Comparison of ENCODE assay signal across 21 cellular contexts in the genomic region with DNA sequence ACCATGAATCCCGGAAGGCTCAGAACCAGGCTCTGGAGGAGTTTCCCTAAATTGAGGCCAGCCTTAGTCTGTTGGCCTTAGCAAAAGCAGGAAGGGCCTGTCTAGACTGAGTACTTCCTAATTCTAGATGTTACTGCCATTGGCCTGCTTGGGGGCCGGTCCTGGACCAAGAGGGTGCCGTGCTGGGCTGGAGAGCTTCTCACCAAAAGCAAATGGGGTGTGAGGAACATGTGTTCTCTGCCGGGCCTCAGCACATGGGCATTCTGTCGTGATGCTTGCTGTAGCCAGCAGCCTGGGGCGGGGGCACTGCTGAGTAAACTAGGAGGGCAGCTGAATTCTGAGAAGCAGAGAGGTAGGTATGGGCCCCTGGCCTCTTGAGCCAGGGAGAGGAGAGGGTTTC. TPM values are rescaled to one million over a fixed set of nuclear protein-coding genes. Genes with fewer than 3 reads are reported as not detected.
DNase-seq lines count a peak whose midpoint lies in the region; ATAC-seq and TF ChIP-seq lines count a peak whose summit lies in the region.
"Had no signal": no experiment of that assay in that cellular context is flagged by ENCODE, and none has a peak within 500 bp of the region (broad histone marks: within the 10 kb centered on the region; RNA-seq: fewer than 3 reads in every experiment).

No MANE protein-coding gene starts in this region.

- no peaks in the 10 kb centered on the region for H3K79me2 ChIP-seq in mesendoderm (ENCODE audit: control insufficient read depth, insufficient read depth, low read length)

- no peak overlapping the region for H3K4me3 Mint-ChIP-seq in activated CD4-positive, alpha-beta T cell treated with anti-CD3 and anti-CD28 coated beads, Interleukin-2, amount 10 ng/mL, durations not matched to agents 24 days and 14 days
- H3K4me3 Mint-ChIP-seq: CD8-positive, alpha-beta T cell; stimulated activated naive CD8-positive, alpha-beta T cell treated with anti-CD3 and anti-CD28 coated beads, Interleukin-15, Interleukin-2, amounts not matched to agents 100 ng/mL and 50 ng/mL, for 24 hours had no signal

- H2AK5ac ChIP-seq in mesendoderm (ENCODE audit: low read length) = no peak overlapping the region

- no peak overlapping the region for H3K4me2 ChIP-seq in mesendoderm (ENCODE audit: low read length)
- H3K4me2 ChIP-seq: PC-9 had no signal

- H3K27ac ChIP-seq in HEK293 (ENCODE audit: extremely low read depth, low read depth, low read length) = no peak overlapping the region
- no peak overlapping the region for H3K27ac ChIP-seq in WERI-Rb-1
- H3K27ac ChIP-seq in mesendoderm (ENCODE audit: low read depth, low read length) = no peak overlapping the region
- H3K27ac ChIP-seq: neutrophil, PC-9, uterus had no signal

- H3K36me3 ChIP-seq in HEK293 (ENCODE audit: control insufficient read depth in 2 of 2, insufficient read depth in 1 of 2, low read length in 2 of 2) (no peaks in the 10 kb centered on the region), WERI-Rb-1 (no peaks in the 10 kb centered on the region), mesendoderm (ENCODE audit: control insufficient read depth, insufficient read depth, low read length) (no peaks in the 10 kb centered on the region), MG63 (no peaks in the 10 kb centered on the region)
- H3K36me3 ChIP-seq: neutrophil, uterus had no signal

- no peak overlapping the region for H2BK120ac ChIP-seq in mesendoderm (ENCODE audit: low read depth, low read length)

- no peak overlapping the region for H4K8ac ChIP-seq in mesendoderm (ENCODE audit: low read depth, low read length)

- no peak overlapping the region for H2BK15ac ChIP-seq in mesendoderm (replicated peaks; ENCODE audit: low read depth)

- intact Hi-C loops in activated CD4-positive, alpha-beta T cell treated with anti-CD3 and anti-CD28 coated beads, Interleukin-2, amount 10 ng/mL, durations not matched to agents 24 days and 14 days (cut with micrococcal nuclease) = no loop called here

- H3K36me3 Mint-ChIP-seq in activated CD4-positive, alpha-beta T cell treated with anti-CD3 and anti-CD28 coated beads, Interleukin-2, amount 10 ng/mL, durations not matched to agents 24 days and 14 days (ENCODE audit: low read depth) = no peaks in the 10 kb centered on the region
- H3K36me3 Mint-ChIP-seq: CD8-positive, alpha-beta T cell had no signal

- H4K5ac ChIP-seq in mesendoderm (ENCODE audit: low read length) = no peak overlapping the region

- DNase-seq in Ammon's horn (ENCODE audit: low spot score) (peak; percentile 4), WERI-Rb-1 (peak; percentile 42), mesendoderm (peak; percentile 73), MG63 (no peak)
- DNase-seq in activated CD4-positive, alpha-beta T cell treated with anti-CD3 and anti-CD28 coated beads, Interleukin-2, amount 10 ng/mL, durations not matched to agents 24 days and 14 days = no peak
- DNase-seq: activated CD4-positive, alpha-beta T cell treated with anti-CD3 and anti-CD28 coated beads for 4 hours; activated effector memory CD4-positive, alpha-beta T cell treated with Interleukin-2 at 50 U/mL for 16 hours; CD8-positive, alpha-beta T cell; DMS79 treated with DMSO at 0.1 percent for 48 hours; hypothalamus; IMR-90; left colon; NCI-H2081; PC-9; T-helper 9 cell; uterus had no signal

- no CpG with 5 or more reads among the region's 6 CpGs for WGBS in mesendoderm (ENCODE audit: extremely low coverage, insufficient coverage, low lambda C conversion rate)

- no peak overlapping the region for H3K4ac ChIP-seq in mesendoderm (ENCODE audit: low read depth, low read length)

- H3K27ac Mint-ChIP-seq in activated CD4-positive, alpha-beta T cell treated with anti-CD3 and anti-CD28 coated beads, Interleukin-2, amount 10 ng/mL, durations not matched to agents 24 days and 14 days = no peak overlapping the region
- H3K27ac Mint-ChIP-seq: CD8-positive, alpha-beta T cell; stimulated activated naive CD8-positive, alpha-beta T cell treated with anti-CD3 and anti-CD28 coated beads, Interleukin-15, Interleukin-2, amounts not matched to agents 100 ng/mL and 50 ng/mL, for 24 hours had no signal

- H3K18ac ChIP-seq in mesendoderm (ENCODE audit: low read length) = no peak overlapping the region

- H3K9me3 ChIP-seq in HEK293 (ENCODE audit: control insufficient read depth, insufficient read depth, low read depth, low read length) = no peaks in the 10 kb centered on the region
- H3K9me3 ChIP-seq in WERI-Rb-1 (ENCODE audit: severe bottlenecking) = no peaks in the 10 kb centered on the region
- H3K9me3 ChIP-seq in MG63 = no peaks in the 10 kb centered on the region
- H3K9me3 ChIP-seq: neutrophil, uterus had no signal

- TF ChIP-seq CTCF in HEK293 (tag by site-specific recombination; IDR thresholded peaks at IDR 0.05) = 0 out of 2 replicates have a peak, but pooled peaks have one; percentile 22
- peak; percentile 33; the same call in 1 of the 2 replicates for TF ChIP-seq CTCF in WERI-Rb-1 (IDR thresholded peaks at IDR 0.05; ENCODE audit: low read depth, low read length)

- POLR2A ChIA-PET in HEK293 (lab: Yijun Ruan, JAX) = no interaction called here

- H3K23ac ChIP-seq in mesendoderm (ENCODE audit: low read length) = no peak overlapping the region

- CTCF ChIA-PET in HEK293 (lab: Yijun Ruan, JAX) = interaction anchor here (0.6 to 2.9 kb wide), 4 partner anchors 8 to 215 kb away, joined by 3 to 19 read pairs (median 4); no protein-coding TSS in a partner anchor

- no peaks in the 10 kb centered on the region for H3K9me3 Mint-ChIP-seq in activated CD4-positive, alpha-beta T cell treated with anti-CD3 and anti-CD28 coated beads, Interleukin-2, amount 10 ng/mL, durations not matched to agents 24 days and 14 days
- H3K9me3 Mint-ChIP-seq: CD8-positive, alpha-beta T cell; stimulated activated naive CD8-positive, alpha-beta T cell treated with anti-CD3 and anti-CD28 coated beads, Interleukin-15, Interleukin-2, amounts not matched to agents 100 ng/mL and 50 ng/mL, for 24 hours had no signal

- H3K4me1 Mint-ChIP-seq in activated CD4-positive, alpha-beta T cell treated with anti-CD3 and anti-CD28 coated beads, Interleukin-2, amount 10 ng/mL, durations not matched to agents 24 days and 14 days = no peaks in the 10 kb centered on the region

- no peaks in the 10 kb centered on the region for H3K4me1 ChIP-seq in HEK293 (ENCODE audit: control insufficient read depth, insufficient read depth, low read length)
- no peaks in the 10 kb centered on the region for H3K4me1 ChIP-seq in mesendoderm (ENCODE audit: control insufficient read depth, low read depth, low read length)
- H3K4me1 ChIP-seq: uterus had no signal

- H3K79me1 ChIP-seq in mesendoderm (ENCODE audit: low read length) = no peaks in the 10 kb centered on the region

- H3K4me3 ChIP-seq in HEK293 (ENCODE audit: low read depth, low read length) (no peak overlapping the region), WERI-Rb-1 (ENCODE audit: low read depth, low read length) (no peak overlapping the region), mesendoderm (ENCODE audit: low read length) (no peak overlapping the region), MG63 (no peak overlapping the region)
- H3K4me3 ChIP-seq: PC-9, uterus had no signal

- no peak for ATAC-seq in GM21528 (IDR thresholded peaks at IDR 0.05; ENCODE audit: low FRiP score, unreplicated experiment)
- no peak for ATAC-seq in GM21723 (IDR thresholded peaks at IDR 0.05; ENCODE audit: unreplicated experiment)
- ATAC-seq: CD8-positive, alpha-beta T cell; left colon had no signal

- peaks cover 15% of the 10 kb centered on the region for H3K27me3 Mint-ChIP-seq in activated CD4-positive, alpha-beta T cell treated with anti-CD3 and anti-CD28 coated beads, Interleukin-2, amount 10 ng/mL, durations not matched to agents 24 days and 14 days
- H3K27me3 Mint-ChIP-seq: stimulated activated naive CD8-positive, alpha-beta T cell treated with anti-CD3 and anti-CD28 coated beads, Interleukin-15, Interleukin-2, amounts not matched to agents 100 ng/mL and 50 ng/mL, for 24 hours had no signal

- no peak overlapping the region for H3K56ac ChIP-seq in mesendoderm (ENCODE audit: low read length)

- no peak overlapping the region for H2BK5ac ChIP-seq in mesendoderm (ENCODE audit: low read length)

- no peak overlapping the region for H3K9ac ChIP-seq in mesendoderm (ENCODE audit: low read length)

- no peaks in the 10 kb centered on the region for H3K27me3 ChIP-seq in WERI-Rb-1 (ENCODE audit: insufficient read depth, low read depth, severe bottlenecking)
- no peaks in the 10 kb centered on the region for H3K27me3 ChIP-seq in mesendoderm (ENCODE audit: insufficient read depth, low read length, poor library complexity)
- H3K27me3 ChIP-seq in MG63 = no peaks in the 10 kb centered on the region
- H3K27me3 ChIP-seq: neutrophil, uterus had no signal

TF ChIP-seq in HEK293, 187 proteins besides CTCF, POLR2A, EP300 and RAD21:
- TF ChIP-seq ZNF132 (tag by site-specific recombination; IDR thresholded peaks at IDR 0.05; ENCODE audit: borderline replicate concordance) = no peak
- TF ChIP-seq ZBTB20 (tag by site-specific recombination; IDR thresholded peaks at IDR 0.05) = peak; percentile 82
- TF ChIP-seq SCRT1 (tag by site-specific recombination; IDR thresholded peaks at IDR 0.05; ENCODE audit: borderline replicate concordance) = no peak
- TF ChIP-seq GLIS1 (tag by site-specific recombination; IDR thresholded peaks at IDR 0.05) = no peak
- no peak for TF ChIP-seq ZNF391 (tag by site-specific recombination; IDR thresholded peaks at IDR 0.05; ENCODE audit: borderline replicate concordance, low read depth)
- TF ChIP-seq ZNF248 (tag by site-specific recombination; IDR thresholded peaks at IDR 0.05) = no peak
- TF ChIP-seq, protein P1, sequence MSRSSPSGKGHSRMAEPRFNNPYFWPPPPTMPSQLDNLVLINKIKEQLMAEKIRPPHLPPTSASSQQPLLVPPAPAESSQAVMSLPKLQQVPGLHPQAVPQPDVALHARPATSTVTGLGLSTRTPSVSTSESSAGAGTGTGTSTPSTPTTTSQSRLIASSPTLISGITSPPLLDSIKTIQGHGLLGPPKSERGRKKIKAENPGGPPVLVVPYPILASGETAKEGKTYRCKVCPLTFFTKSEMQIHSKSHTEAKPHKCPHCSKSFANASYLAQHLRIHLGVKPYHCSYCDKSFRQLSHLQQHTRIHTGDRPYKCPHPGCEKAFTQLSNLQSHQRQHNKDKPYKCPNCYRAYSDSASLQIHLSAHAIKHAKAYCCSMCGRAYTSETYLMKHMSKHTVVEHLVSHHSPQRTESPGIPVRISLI (tag by site-specific recombination; IDR thresholded peaks at IDR 0.05) = no peak
- no peak for TF ChIP-seq REPIN1 (tag by site-specific recombination; IDR thresholded peaks at IDR 0.05; ENCODE audit: low read depth)

RNA-seq across cellular contexts. Expression of a gene that starts 35.7 kb away (rescaled TPM):
- polyA plus RNA-seq in mesendoderm (2013, experiment 1 of 2) = 7.7 TPM
- polyA plus RNA-seq in mesendoderm (2013, experiment 2 of 2) = 7.4 TPM
- total RNA-seq in MG63 (2014; rRNA removed; shearing (Covaris generic); ENCODE audit: low replicate concordance) = 0.26 TPM in 1 of 2 replicates, not detected in the other
- 2.2 and 2.9 TPM in 2 replicates for total RNA-seq in activated CD4-positive, alpha-beta T cell treated with anti-CD3 and anti-CD28 coated beads, Interleukin-2, amount 10 ng/mL, durations not matched to agents 24 days and 14 days

RNA-seq across cellular contexts. Expression of a gene that starts 37.5 kb away (rescaled TPM):
- polyA plus RNA-seq in mesendoderm (2013, experiment 1 of 2) = 11.7 TPM
- 11.7 TPM for polyA plus RNA-seq in mesendoderm (2013, experiment 2 of 2)
- 7.8 and 13.3 TPM in 2 replicates for total RNA-seq in MG63 (2014; rRNA removed; shearing (Covaris generic); ENCODE audit: low replicate concordance)
- total RNA-seq in activated CD4-positive, alpha-beta T cell treated with anti-CD3 and anti-CD28 coated beads, Interleukin-2, amount 10 ng/mL, durations not matched to agents 24 days and 14 days = 6.1 TPM in 2 replicates

Comparison
In these comparisons a context has a peak if more than half of its experiments do, and no peak if none do; other contexts are left out.
1. DNase-seq: peak in Ammon's horn (single experiment), WERI-Rb-1 (single experiment) and mesendoderm (single experiment); none in MG63 (single experiment) and activated CD4-positive, alpha-beta T cell treated with anti-CD3 and anti-CD28 coated beads, Interleukin-2, amount 10 ng/mL, durations not matched to agents 24 days and 14 days (single experiment).